In genomic region chr15:62083168-62084154, GRCh38 we compare ENCODE assay signal across 18 cellular contexts. TPM values are rescaled to one million over a fixed set of nuclear protein-coding genes. Genes with fewer than 3 reads are reported as not detected.
DNase-seq lines count a peak whose midpoint lies in the region; ATAC-seq, FAIRE-seq and TF ChIP-seq lines count a peak whose summit lies in the region.
"Had no signal": no experiment of that assay in that cellular context is flagged by ENCODE, and none has a peak within 500 bp of the region (broad histone marks: within the 10 kb centered on the region; RNA-seq: fewer than 3 reads in every experiment).

No MANE protein-coding gene starts in this region.

- TF ChIP-seq POLR2A in HepG2 (IDR thresholded peaks at IDR 0.05; ENCODE audit: insufficient read depth in 1 of 2, low read depth in 2 of 2, low read length in 2 of 2) (no peak), right lobe of liver (IDR thresholded peaks at IDR 0.05) (no peak), stomach (IDR thresholded peaks at IDR 0.05) (no peak), transverse colon (IDR thresholded peaks at IDR 0.05) (no peak)

- no peaks in the 10 kb centered on the region for H3K9me3 ChIP-seq in HepG2 (ENCODE audit: low read length)
- no peaks in the 10 kb centered on the region for H3K9me3 ChIP-seq in right lobe of liver
- H3K9me3 ChIP-seq in stomach: no peaks in the 10 kb centered on the region
- no peaks in the 10 kb centered on the region for H3K9me3 ChIP-seq in transverse colon
- H3K9me3 ChIP-seq: MG63 had no signal

- TF ChIP-seq RAD21 in HepG2 (CRISPR knock-in tag; IDR thresholded peaks at IDR 0.05): no peak

- no peaks in the 10 kb centered on the region for H4K20me1 ChIP-seq in HepG2 (ENCODE audit: insufficient read depth, low read length)

- no peak overlapping the region for H3K4me3 ChIP-seq in HepG2 (replicated peaks in 1 of 3; ENCODE audit: insufficient read depth in 1 of 3, low read depth in 2 of 3, low read length in 3 of 3)
- no peak overlapping the region for H3K4me3 ChIP-seq in right lobe of liver
- no peak overlapping the region for H3K4me3 ChIP-seq in brain microvascular endothelial cell (ENCODE audit: low read depth, low read length)
- no peak overlapping the region for H3K4me3 ChIP-seq in stomach
- H3K4me3 ChIP-seq in transverse colon: no peak overlapping the region
- H3K4me3 ChIP-seq: MG63 had no signal

- no peak overlapping the region for H3K4me2 ChIP-seq in HepG2 (ENCODE audit: low read depth, low read length)

- FAIRE-seq in HepG2 (lab: Jason Lieb, UNC): no peak
- FAIRE-seq: H1 had no signal

- TF ChIP-seq CTCF in HepG2 (CRISPR knock-in tag; IDR thresholded peaks at IDR 0.05) (no peak), right lobe of liver (IDR thresholded peaks at IDR 0.05) (no peak), brain microvascular endothelial cell (IDR thresholded peaks at IDR 0.05; ENCODE audit: low read depth, low read length, missing control alignments) (peak; percentile 5), stomach (IDR thresholded peaks at IDR 0.05) (no peak), transverse colon (IDR thresholded peaks at IDR 0.05) (no peak)

- CTCF ChIA-PET in HepG2 (lab: Yijun Ruan, JAX; ENCODE audit: low intra/inter-chr PET ratio, low total read pairs): no interaction called here

- H3K27me3 ChIP-seq in HepG2 (ENCODE audit: control insufficient read depth in 1 of 2, insufficient read depth in 2 of 2, low read length in 2 of 2) (no peaks in the 10 kb centered on the region; a peak in 1 of 5 replicates), right lobe of liver (no peaks in the 10 kb centered on the region), brain microvascular endothelial cell (replicated peaks) (no peaks in the 10 kb centered on the region), stomach (no peaks in the 10 kb centered on the region), transverse colon (no peaks in the 10 kb centered on the region)
- H3K27me3 ChIP-seq: MG63 had no signal

- H3K9ac ChIP-seq in HepG2 (ENCODE audit: insufficient read depth, low read depth, low read length): no peak overlapping the region

- TF ChIP-seq EP300 in HepG2 (IDR thresholded peaks at IDR 0.05; ENCODE audit: low read depth in 2 of 2, low read length in 2 of 2) (no peak), HepG2 (CRISPR knock-in tag; IDR thresholded peaks at IDR 0.05; ENCODE audit: borderline replicate concordance) (no peak), stomach (IDR thresholded peaks at IDR 0.05) (no peak), transverse colon (IDR thresholded peaks at IDR 0.05; ENCODE audit: low read depth) (no peak)

- H3K4me1 ChIP-seq in HepG2 (ENCODE audit: insufficient read depth, low read length) (no peaks in the 10 kb centered on the region), right lobe of liver (peaks cover 0 to 7% (median 2%) of the 10 kb centered on the region in 4 donors), stomach (no peaks in the 10 kb centered on the region), transverse colon (peaks cover 0 to 12% (median 2%) of the 10 kb centered on the region in 4 donors)

- in situ Hi-C loops in HepG2 (cut with HindIII; ENCODE audit: extremely low pct_ligation_motif_present, low pct_unique_long_range_greater_than_20kb) (no loop called here), brain microvascular endothelial cell (cut with HindIII; ENCODE audit: low pct_ligation_motif_present, low sequenced_read_pairs) (no loop called here), ACHN (cut with HindIII; ENCODE audit: low pct_ligation_motif_present, low pct_unique_long_range_greater_than_20kb, low sequenced_read_pairs) (no loop called here), transverse colon (cut with MboI; ENCODE audit: low pct_ligation_motif_present in 1 of 4, low pct_unique_long_range_greater_than_20kb in 1 of 4, low sequenced_read_pairs in 3 of 4) (no loop called here)

- H3K79me2 ChIP-seq in HepG2 (ENCODE audit: insufficient read depth, low read length): no peaks in the 10 kb centered on the region

- intact Hi-C loops in HepG2 (cut with micrococcal nuclease; ENCODE audit: unreplicated experiment) (no loop called here), right lobe of liver (cut with DNase I) (no loop called here), stomach (cut with DNase I; ENCODE audit: low total_unique reads) (no loop called here), transverse colon (cut with DNase I; ENCODE audit: low total_unique reads) (no loop called here)

- no peak overlapping the region for H2AFZ ChIP-seq in HepG2 (ENCODE audit: low read length)

- BruUV-seq in HepG2 (replicated peaks; lab: Mats Ljungman, UMichigan): no TSS peak

- ATAC-seq in HepG2 (no peak), right lobe of liver (no peak)

- 20% methylated on average over 10 of the region's 10 CpGs for WGBS in HepG2 (ENCODE audit: low lambda C conversion rate)
- 66% methylated on average over 10 of the region's 10 CpGs for WGBS in right lobe of liver (ENCODE audit: insufficient coverage, low coverage, low lambda C conversion rate, missing lambda C conversion rate)
- 65 to 85% (median 70%) methylated on average over 10 of the region's 10 CpGs for WGBS in stomach, 5 donors
- whole genome bisulfite sequencing in transverse colon (ENCODE audit: low coverage in 1 of 2), 2 donors: 61 to 71% methylated on average over 6 to 10 of the region's 10 CpGs

- no peaks in the 10 kb centered on the region for H3K36me3 ChIP-seq in HepG2 (replicated peaks in 1 of 2; ENCODE audit: control insufficient read depth in 1 of 2, insufficient read depth in 2 of 2, low read length in 2 of 2)
- H3K36me3 ChIP-seq in right lobe of liver: no peaks in the 10 kb centered on the region
- H3K36me3 ChIP-seq in brain microvascular endothelial cell (replicated peaks): no peaks in the 10 kb centered on the region
- H3K36me3 ChIP-seq in stomach: no peaks in the 10 kb centered on the region
- H3K36me3 ChIP-seq in transverse colon: no peaks in the 10 kb centered on the region
- H3K36me3 ChIP-seq: MG63 had no signal

- H3K27ac ChIP-seq in HepG2 (ENCODE audit: extremely low read length, insufficient read depth, low read length): no peak overlapping the region
- no peak overlapping the region for H3K27ac ChIP-seq in right lobe of liver
- H3K27ac ChIP-seq in brain microvascular endothelial cell: no peak overlapping the region
- peak overlapping the region in 1 of 5 donors; percentile 38 for H3K27ac ChIP-seq in stomach
- peak overlapping the region in 1 of 4 donors; percentile 8 for H3K27ac ChIP-seq in transverse colon
- no peak overlapping the region for H3K27ac ChIP-seq in substantia nigra (ENCODE audit: low read depth, low read length, poor library complexity, severe bottlenecking)

- DNase-seq in HepG2 (ENCODE audit: low spot score) (no peak), right lobe of liver (no peak), NCI-H748 (lab: John Stamatoyannopoulos, UW; ENCODE audit: unreplicated experiment) (peak; percentile 82), brain microvascular endothelial cell (no peak), stomach (no peak), ACHN (no peak), transverse colon (no peak), substantia nigra (lab: John Stamatoyannopoulos, UW) (no peak)
- DNase-seq: Calu3; CD4-positive, alpha-beta T cell; DND-41; GDM1; MG63; NCI-H1105 treated with DMSO at 0.1 percent for 48 hours; NCI-H2029; NCI-H345; NCI-H526 treated with DMSO at 0.1 percent for 48 hours had no signal

- POLR2A ChIA-PET in HepG2 (lab: Yijun Ruan, JAX): no interaction called here

RNA-seq across cellular contexts. Expression of gene C2CD4A, which starts 16.7 kb away (rescaled TPM):
- 0.17 and 0.20 TPM in 2 replicates for total RNA-seq in HepG2 (2016; rRNA removed; fragmentation: Illumina TruSeq; extraction: Trizol)
- 0.09 and 0.10 TPM in 2 replicates for total RNA-seq in HepG2 (2016; cell fraction: cytosol; rRNA removed; fragmentation: Illumina TruSeq; extraction: Trizol; ENCODE audit: low read depth)
- total RNA-seq in HepG2 (2016; cell fraction: insoluble cytoplasmic fraction; rRNA removed; fragmentation: Illumina TruSeq; extraction: Trizol): 0.26 and 0.34 TPM in 2 replicates
- 0.22 and 0.28 TPM in 2 replicates for total RNA-seq in HepG2 (2016; cell fraction: membrane; rRNA removed; fragmentation: Illumina TruSeq; extraction: Trizol)
- 0.16 and 0.25 TPM in 2 replicates for total RNA-seq in HepG2 (2016; cell fraction: nucleus; rRNA removed; fragmentation: Illumina TruSeq; extraction: Trizol)
- polyA plus RNA-seq in HepG2 (2011; rRNA removed): not detected in 2 replicates
- polyA plus RNA-seq in HepG2 (2011; cell fraction: cytosol; rRNA removed): not detected in 2 replicates
- polyA plus RNA-seq in HepG2 (2011; cell fraction: nucleus; rRNA removed): 0.03 TPM in 1 of 2 replicates, not detected in the other
- not detected in 2 replicates for polyA plus RNA-seq in HepG2 (2012)
- polyA plus RNA-seq in HepG2 (2016; cell fraction: cytosol; fragmentation: Illumina TruSeq; extraction: Trizol; ENCODE audit: low read depth): not detected in 2 replicates
- 0.30 and 0.31 TPM in 2 replicates for polyA plus RNA-seq in HepG2 (2016; cell fraction: insoluble cytoplasmic fraction; fragmentation: Illumina TruSeq; extraction: Trizol; ENCODE audit: low read depth)
- polyA plus RNA-seq in HepG2 (2016; cell fraction: membrane; fragmentation: Illumina TruSeq; extraction: Trizol; ENCODE audit: low read depth): 0.08 TPM in 1 of 2 replicates, not detected in the other
- 0.30 and 0.51 TPM in 2 replicates for polyA plus RNA-seq in HepG2 (2016; cell fraction: nucleus; fragmentation: Illumina TruSeq; extraction: Trizol; ENCODE audit: insufficient read depth, low read depth)
- 0.04 TPM in 1 of 2 replicates, not detected in the other for polyA minus RNA-seq in HepG2 (2011; rRNA and poly(A)+ RNA removed; ENCODE audit: low replicate concordance)
- polyA minus RNA-seq in HepG2 (2011; cell fraction: cytosol; rRNA and poly(A)+ RNA removed): not detected in 2 replicates
- polyA minus RNA-seq in HepG2 (2011; cell fraction: nucleus; rRNA and poly(A)+ RNA removed): not detected in 2 replicates
- total RNA-seq in right lobe of liver: 1 to 10 TPM in 3 of 6 experiments, under 1 TPM in 1, not detected in 2; 0.53 to 6.3 (median 3.7) TPM
- 1 to 10 TPM in 2 of 5 donors, under 1 TPM in 1, not detected in 2; 0.29 to 3.0 (median 2.9) TPM for total RNA-seq in stomach
- polyA plus RNA-seq in stomach: 1 to 10 TPM in 1 of 3 donors, under 1 TPM in 2; 0.31 to 2.6 (median 0.98) TPM
- 1 to 10 TPM in 1 of 4 donors, under 1 TPM in 3; 0.14 to 2.8 (median 0.77) TPM for total RNA-seq in transverse colon
- total RNA-seq: H1 had no signal
- polyA plus RNA-seq: H1 had no signal

RNA-seq across cellular contexts. Expression of gene VPS13C, which starts 23.2 kb away (rescaled TPM):
- total RNA-seq in HepG2 (2016; rRNA removed; fragmentation: Illumina TruSeq; extraction: Trizol) (26.8 and 27.6 TPM in 2 replicates), right lobe of liver (10 to 100 TPM; 17.5 to 34.6 (median 27.3) TPM), stomach (100 to 1,000 TPM in 4 of 5 donors, 10 to 100 TPM in 1; 58.3 to 207 (median 125) TPM), transverse colon (100 to 1,000 TPM in 1 of 4 donors, 10 to 100 TPM in 3; 48.3 to 105 (median 73.2) TPM)
- total RNA-seq in HepG2 (2016; cell fraction: cytosol; rRNA removed; fragmentation: Illumina TruSeq; extraction: Trizol; ENCODE audit: low read depth): 3.3 and 3.6 TPM in 2 replicates
- 24.0 and 25.4 TPM in 2 replicates for total RNA-seq in HepG2 (2016; cell fraction: insoluble cytoplasmic fraction; rRNA removed; fragmentation: Illumina TruSeq; extraction: Trizol)
- 3.6 and 4.9 TPM in 2 replicates for total RNA-seq in HepG2 (2016; cell fraction: membrane; rRNA removed; fragmentation: Illumina TruSeq; extraction: Trizol)
- 89.1 and 91.0 TPM in 2 replicates for total RNA-seq in HepG2 (2016; cell fraction: nucleus; rRNA removed; fragmentation: Illumina TruSeq; extraction: Trizol)
- polyA plus RNA-seq in HepG2 (2011; rRNA removed) (9.1 and 10.9 TPM in 2 replicates), stomach (10 to 100 TPM in 1 of 3 donors, 1 to 10 TPM in 2; 5.4 to 11.0 (median 8.1) TPM)
- 3.6 and 5.3 TPM in 2 replicates for polyA plus RNA-seq in HepG2 (2011; cell fraction: cytosol; rRNA removed)
- 21.5 and 22.4 TPM in 2 replicates for polyA plus RNA-seq in HepG2 (2011; cell fraction: nucleus; rRNA removed)
- 13.0 and 13.7 TPM in 2 replicates for polyA plus RNA-seq in HepG2 (2012)
- 0.58 and 0.61 TPM in 2 replicates for polyA plus RNA-seq in HepG2 (2016; cell fraction: cytosol; fragmentation: Illumina TruSeq; extraction: Trizol; ENCODE audit: low read depth)
- polyA plus RNA-seq in HepG2 (2016; cell fraction: insoluble cytoplasmic fraction; fragmentation: Illumina TruSeq; extraction: Trizol; ENCODE audit: low read depth): 10.6 and 13.4 TPM in 2 replicates
- polyA plus RNA-seq in HepG2 (2016; cell fraction: membrane; fragmentation: Illumina TruSeq; extraction: Trizol; ENCODE audit: low read depth): 0.87 and 1.5 TPM in 2 replicates
- polyA plus RNA-seq in HepG2 (2016; cell fraction: nucleus; fragmentation: Illumina TruSeq; extraction: Trizol; ENCODE audit: insufficient read depth, low read depth): 51.1 and 54.5 TPM in 2 replicates
- 35.0 and 40.3 TPM in 2 replicates for polyA minus RNA-seq in HepG2 (2011; rRNA and poly(A)+ RNA removed; ENCODE audit: low replicate concordance)
- 33.1 and 34.0 TPM in 2 replicates for polyA minus RNA-seq in HepG2 (2011; cell fraction: cytosol; rRNA and poly(A)+ RNA removed)
- 230 and 238 TPM in 2 replicates for polyA minus RNA-seq in HepG2 (2011; cell fraction: nucleus; rRNA and poly(A)+ RNA removed)
